In the genomic region with DNA sequence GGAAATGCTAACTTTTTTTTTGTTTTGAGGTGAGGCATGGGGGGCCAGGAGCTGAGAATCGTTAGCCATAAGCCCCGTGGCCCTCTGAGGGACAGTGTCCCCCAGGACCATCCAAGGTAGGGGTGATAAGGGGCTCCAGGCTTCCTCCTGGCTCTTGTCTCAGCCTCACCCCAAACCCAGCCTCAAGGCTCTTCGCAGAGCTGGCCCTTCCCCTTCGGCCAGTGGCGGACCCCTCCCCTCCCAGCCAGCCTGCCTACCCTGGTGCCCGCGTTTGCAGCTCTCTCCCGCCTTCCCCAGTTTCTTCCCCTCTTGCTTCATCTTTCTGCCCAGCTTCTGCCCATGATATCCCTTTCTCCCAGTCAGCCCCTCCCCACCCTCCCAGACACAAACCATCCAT, we compare ENCODE assay signal across 21 cellular contexts. TPM values are rescaled to one million over a fixed set of nuclear protein-coding genes. Genes with fewer than 3 reads are reported as not detected.
"Had no signal": no experiment of that assay in that cellular context is flagged by ENCODE, and none has a peak within 500 bp of the region (broad histone marks: within the 10 kb centered on the region; RNA-seq: fewer than 3 reads in every experiment).

No MANE protein-coding gene starts in this region.

- H3K9me3 ChIP-seq: esophagus squamous epithelium, heart right ventricle, psoas muscle, suprapubic skin, transverse colon, vagina had no signal

- H3K27me3 ChIP-seq: cardiac muscle cell, transverse colon, vagina had no signal

- H3K27ac Mint-ChIP-seq: activated naive CD8-positive, alpha-beta T cell; effector memory CD8-positive, alpha-beta T cell had no signal

- H3K9me3 Mint-ChIP-seq: effector memory CD8-positive, alpha-beta T cell; stimulated activated naive CD8-positive, alpha-beta T cell treated with anti-CD3 and anti-CD28 coated beads, Interleukin-15, amount 100 ng/mL, for 72 hours had no signal

- H3K4me3 ChIP-seq: cardiac muscle cell, esophagus squamous epithelium, heart right ventricle, psoas muscle, suprapubic skin, transverse colon, vagina had no signal

- H3K36me3 Mint-ChIP-seq: activated naive CD8-positive, alpha-beta T cell had no signal

- ATAC-seq: effector memory CD8-positive, alpha-beta T cell; psoas muscle; stimulated activated naive CD8-positive, alpha-beta T cell treated with anti-CD3 and anti-CD28 coated beads, Interleukin-15, amount 100 ng/mL, for 72 hours had no signal

- DNase-seq: activated CD4-positive, alpha-beta T cell treated with anti-CD3 and anti-CD28 coated beads, Interleukin-2, amount 50 U/mL, for 1 hour; activated CD4-positive, CD25-positive, alpha-beta regulatory T cell treated with anti-CD3 and anti-CD28 coated beads, Interleukin-2, amount 50 U/mL, for 72 hours; activated CD8-positive, alpha-beta memory T cell treated with anti-CD3 and anti-CD28 coated beads, Interleukin-2, amount 50 U/mL, for 4 hours; activated gamma-delta T cell; activated T-cell treated with anti-CD3 and anti-CD28 coated beads, Interleukin-2, amount 50 U/mL, for 48 hours; amygdala; effector memory CD8-positive, alpha-beta T cell; esophagus squamous epithelium; heart right ventricle; psoas muscle; small intestine; stimulated activated CD4-positive, alpha-beta T cell treated with anti-CD3 and anti-CD28 coated beads, Interleukin-4, amount 100 ng/mL, for 1 hour; stimulated activated naive CD8-positive, alpha-beta T cell treated with anti-CD3 and anti-CD28 coated beads, Interleukin-15, amount 100 ng/mL, for 72 hours; T-helper 2 cell; transverse colon had no signal

- H3K27me3 Mint-ChIP-seq: activated naive CD8-positive, alpha-beta T cell had no signal

- H3K4me3 Mint-ChIP-seq: activated naive CD8-positive, alpha-beta T cell; effector memory CD8-positive, alpha-beta T cell; stimulated activated naive CD8-positive, alpha-beta T cell treated with anti-CD3 and anti-CD28 coated beads, Interleukin-15, amount 100 ng/mL, for 72 hours had no signal

- H3K4me1 ChIP-seq: psoas muscle, vagina had no signal

- H3K27ac ChIP-seq: cardiac muscle cell, psoas muscle, suprapubic skin, transverse colon, vagina, VCaP had no signal

- H3K36me3 ChIP-seq: cardiac muscle cell, esophagus squamous epithelium, heart right ventricle, suprapubic skin, transverse colon, vagina had no signal

RNA-seq across cellular contexts. Expression of gene ATP2A3, which starts 22.7 kb away (rescaled TPM):
- total RNA-seq: dermis microvascular lymphatic vessel endothelial cell had no signal
